In the genomic region with DNA sequence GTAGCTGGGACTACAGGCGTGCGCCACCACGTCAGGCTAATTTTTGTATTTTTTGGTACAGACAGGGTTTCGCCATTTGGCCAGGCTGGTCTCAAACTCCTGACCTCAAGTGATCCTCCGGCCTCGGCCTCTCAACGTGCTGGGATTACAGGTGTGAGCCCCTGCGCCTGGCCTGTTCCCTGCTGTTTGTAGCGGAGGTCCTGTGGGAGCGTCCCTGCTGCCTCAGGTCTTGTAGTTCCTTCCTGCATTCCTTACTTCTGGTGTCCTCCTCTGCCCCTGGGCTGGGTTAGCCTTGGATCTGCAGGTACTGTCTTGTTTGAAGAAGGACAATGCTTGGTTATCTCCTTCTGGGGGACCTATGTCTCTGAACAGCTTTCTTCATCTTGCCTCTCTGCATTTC, we compare ENCODE assay signal across 39 cellular contexts. TPM values are rescaled to one million over a fixed set of nuclear protein-coding genes. Genes with fewer than 3 reads are reported as not detected.
"Had no signal": no experiment of that assay in that cellular context is flagged by ENCODE, and none has a peak within 500 bp of the region (broad histone marks: within the 10 kb centered on the region; RNA-seq: fewer than 3 reads in every experiment).

No MANE protein-coding gene starts in this region.

- H3K9me3 Mint-ChIP-seq: activated B cell treated with CpG ODN at 0.5 μM for 24 hours; activated CD4-positive, alpha-beta memory T cell treated with anti-CD3 and anti-CD28 coated beads for 36 hours; activated CD4-positive, alpha-beta T cell treated with anti-CD3 and anti-CD28 coated beads, Interleukin-2, amount 10 ng/mL, durations not matched to agents 24 days and 14 days; activated CD8-positive, alpha-beta T cell treated with anti-CD3 and anti-CD28 coated beads for 36 hours; activated naive CD4-positive, alpha-beta T cell treated with anti-CD3 and anti-CD28 coated beads for 36 hours; activated naive CD4-positive, alpha-beta T cell treated with anti-CD3 and anti-CD28 coated beads, Interleukin-2, amount 50 U/mL, for 72 hours; activated naive CD8-positive, alpha-beta T cell treated with anti-CD3 and anti-CD28 coated beads for 36 hours; activated T-cell treated with anti-CD3 and anti-CD28 coated beads, Interleukin-2, amount 50 U/mL, for 4 hours; activated T-cell treated with anti-CD3 and anti-CD28 coated beads, Interleukin-2, amount 50 U/mL, for 72 hours; activated T-helper 1 cell treated with anti-CD3 and anti-CD28 coated beads, Interleukin-12 subunit alpha, Interleukin-12 subunit beta, Interleukin-2, Interleukin-4 antibody, amounts not matched to agents 30 ng/mL and 10 ng/mL and 1 ng/mL, durations not matched to agents 14 hours and 24 hours and 36 hours; activated T-helper 17 cell treated with anti-CD3 and anti-CD28 coated beads, Interleukin-2, amount 50 U/mL, for 72 hours; central memory CD8-positive, alpha-beta T cell; T-helper 1 cell treated with Interleukin-12 subunit alpha and Interleukin-12 subunit beta and Interleukin-4 antibody, amounts not matched to agents 30 μg/mL and 1 μg/mL, for 36 hours; T-helper 2 cell treated with Interferon-gamma antibody and Interleukin-4, amounts not matched to agents 5 μg/mL and 100 μg/mL, for 36 hours had no signal

- FAIRE-seq: bronchial epithelial cell, TTC549 had no signal

- DNase-seq: activated B cell treated with CpG ODN at 0.5 μM for 24 hours; activated CD4-positive, alpha-beta memory T cell treated with anti-CD3 and anti-CD28 coated beads for 36 hours; activated CD4-positive, alpha-beta T cell treated with anti-CD3 and anti-CD28 coated beads for 4 hours; activated CD4-positive, alpha-beta T cell treated with anti-CD3 and anti-CD28 coated beads, Interleukin-2, amount 10 ng/mL, durations not matched to agents 24 days and 14 days; activated CD4-positive, alpha-beta T cell treated with anti-CD3 and anti-CD28 coated beads, Interleukin-2, amount 50 U/mL, for 1 hour; activated CD4-positive, alpha-beta T cell treated with anti-CD3 and anti-CD28 coated beads, Interleukin-2, amount 50 U/mL, for 4 hours; activated CD4-positive, CD25-positive, alpha-beta regulatory T cell treated with anti-CD3 and anti-CD28 coated beads, Interleukin-2, amount 50 U/mL, for 72 hours; activated CD8-positive, alpha-beta memory T cell treated with anti-CD3 and anti-CD28 coated beads, Interleukin-2, amount 50 U/mL, for 4 hours; activated CD8-positive, alpha-beta T cell treated with anti-CD3 and anti-CD28 coated beads for 36 hours; activated effector memory CD4-positive, alpha-beta T cell treated with anti-CD3 and anti-CD28 coated beads, Interleukin-2, amount 50 U/mL, for 16 hours; activated gamma-delta T cell treated with Interleukin-2 at 50 U/mL for 16 hours; activated naive CD4-positive, alpha-beta T cell; activated naive CD4-positive, alpha-beta T cell treated with anti-CD3 and anti-CD28 coated beads for 36 hours; activated naive CD4-positive, alpha-beta T cell treated with anti-CD3 and anti-CD28 coated beads, Interleukin-2, amount 50 U/mL, for 16 hours; activated naive CD8-positive, alpha-beta T cell treated with anti-CD3 and anti-CD28 coated beads for 36 hours; activated T-cell treated with anti-CD3 and anti-CD28 coated beads for 4 hours; activated T-cell treated with anti-CD3 and anti-CD28 coated beads, Interleukin-2, amount 50 U/mL, for 1 hour; activated T-cell treated with anti-CD3 and anti-CD28 coated beads, Interleukin-2, amount 50 U/mL, for 4 hours; activated T-cell treated with anti-CD3 and anti-CD28 coated beads, Interleukin-2, amount 50 U/mL, for 72 hours; amygdala; anterior cingulate cortex; caudate nucleus; cerebellar nuclear complex; T-helper 1 cell; T-helper 2 cell; T-helper 9 cell had no signal

- H3K4me1 ChIP-seq: ascending aorta had no signal

- H3K4me3 ChIP-seq: ascending aorta, cardiac muscle cell had no signal

- H3K4me3 Mint-ChIP-seq: activated B cell treated with CpG ODN at 0.5 μM for 24 hours; activated CD4-positive, alpha-beta memory T cell treated with anti-CD3 and anti-CD28 coated beads for 36 hours; activated CD4-positive, alpha-beta T cell treated with anti-CD3 and anti-CD28 coated beads, Interleukin-2, amount 10 ng/mL, durations not matched to agents 24 days and 14 days; activated CD8-positive, alpha-beta T cell treated with anti-CD3 and anti-CD28 coated beads for 36 hours; activated naive CD4-positive, alpha-beta T cell treated with anti-CD3 and anti-CD28 coated beads for 36 hours; activated naive CD8-positive, alpha-beta T cell treated with anti-CD3 and anti-CD28 coated beads for 36 hours; activated T-cell treated with anti-CD3 and anti-CD28 coated beads, Interleukin-2, amount 50 U/mL, for 4 hours; activated T-cell treated with anti-CD3 and anti-CD28 coated beads, Interleukin-2, amount 50 U/mL, for 72 hours; activated T-helper 1 cell treated with anti-CD3 and anti-CD28 coated beads, Interleukin-12 subunit alpha, Interleukin-12 subunit beta, Interleukin-2, Interleukin-4 antibody, amounts not matched to agents 30 ng/mL and 10 ng/mL and 1 ng/mL, durations not matched to agents 14 hours and 24 hours and 36 hours; activated T-helper 17 cell treated with anti-CD3 and anti-CD28 coated beads, Interleukin-2, amount 50 U/mL, for 72 hours; brain; central memory CD8-positive, alpha-beta T cell; T-helper 1 cell treated with Interleukin-12 subunit alpha and Interleukin-12 subunit beta and Interleukin-4 antibody, amounts not matched to agents 30 μg/mL and 1 μg/mL, for 36 hours; T-helper 2 cell treated with Interferon-gamma antibody and Interleukin-4, amounts not matched to agents 5 μg/mL and 100 μg/mL, for 36 hours had no signal

- H3K36me3 Mint-ChIP-seq: activated CD4-positive, alpha-beta memory T cell treated with anti-CD3 and anti-CD28 coated beads for 36 hours; activated naive CD4-positive, alpha-beta T cell treated with anti-CD3 and anti-CD28 coated beads, Interleukin-2, amount 50 U/mL, for 72 hours; activated naive CD8-positive, alpha-beta T cell treated with anti-CD3 and anti-CD28 coated beads for 36 hours; brain had no signal

- H3K27ac Mint-ChIP-seq: activated B cell treated with CpG ODN at 0.5 μM for 24 hours; activated CD4-positive, alpha-beta memory T cell treated with anti-CD3 and anti-CD28 coated beads for 36 hours; activated CD4-positive, alpha-beta T cell treated with anti-CD3 and anti-CD28 coated beads, Interleukin-2, amount 10 ng/mL, durations not matched to agents 24 days and 14 days; activated CD8-positive, alpha-beta T cell treated with anti-CD3 and anti-CD28 coated beads for 36 hours; activated naive CD4-positive, alpha-beta T cell treated with anti-CD3 and anti-CD28 coated beads for 36 hours; activated naive CD4-positive, alpha-beta T cell treated with anti-CD3 and anti-CD28 coated beads, Interleukin-2, amount 50 U/mL, for 72 hours; activated naive CD8-positive, alpha-beta T cell treated with anti-CD3 and anti-CD28 coated beads for 36 hours; activated T-cell treated with anti-CD3 and anti-CD28 coated beads, Interleukin-2, amount 50 U/mL, for 72 hours; activated T-helper 1 cell treated with anti-CD3 and anti-CD28 coated beads, Interleukin-12 subunit alpha, Interleukin-12 subunit beta, Interleukin-2, Interleukin-4 antibody, amounts not matched to agents 30 ng/mL and 10 ng/mL and 1 ng/mL, durations not matched to agents 14 hours and 24 hours and 36 hours; activated T-helper 17 cell treated with anti-CD3 and anti-CD28 coated beads, Interleukin-2, amount 50 U/mL, for 72 hours; brain; T-helper 1 cell treated with Interleukin-12 subunit alpha and Interleukin-12 subunit beta and Interleukin-4 antibody, amounts not matched to agents 30 μg/mL and 1 μg/mL, for 36 hours; T-helper 2 cell treated with Interferon-gamma antibody and Interleukin-4, amounts not matched to agents 5 μg/mL and 100 μg/mL, for 36 hours had no signal

- H3K36me3 ChIP-seq: cardiac muscle cell had no signal

- H3K9me3 ChIP-seq: ascending aorta had no signal

- H3K4me1 Mint-ChIP-seq: activated B cell treated with CpG ODN at 0.5 μM for 24 hours; activated CD4-positive, alpha-beta T cell treated with anti-CD3 and anti-CD28 coated beads, Interleukin-2, amount 10 ng/mL, durations not matched to agents 24 days and 14 days; activated naive CD8-positive, alpha-beta T cell treated with anti-CD3 and anti-CD28 coated beads for 36 hours; activated T-helper 17 cell treated with anti-CD3 and anti-CD28 coated beads, Interleukin-2, amount 50 U/mL, for 72 hours; brain; central memory CD8-positive, alpha-beta T cell had no signal

- ATAC-seq: activated CD8-positive, alpha-beta T cell treated with anti-CD3 and anti-CD28 coated beads for 36 hours; activated naive CD4-positive, alpha-beta T cell treated with anti-CD3 and anti-CD28 coated beads, Interleukin-2, amount 50 U/mL, for 72 hours; activated T-cell treated with anti-CD3 and anti-CD28 coated beads, Interleukin-2, amount 50 U/mL, for 4 hours; activated T-cell treated with anti-CD3 and anti-CD28 coated beads, Interleukin-2, amount 50 U/mL, for 72 hours; activated T-helper 17 cell treated with anti-CD3 and anti-CD28 coated beads, Interleukin-2, amount 50 U/mL, for 72 hours had no signal

- H3K27me3 ChIP-seq: ascending aorta, cardiac muscle cell had no signal

- H3K27ac ChIP-seq: ascending aorta, cardiac muscle cell, VCaP had no signal

RNA-seq across cellular contexts. Expression of gene G6PC1, which starts 23.6 kb away (rescaled TPM):
- total RNA-seq: activated B cell treated with CpG ODN at 0.5 μM for 24 hours; activated CD4-positive, alpha-beta memory T cell treated with anti-CD3 and anti-CD28 coated beads for 36 hours; activated CD4-positive, alpha-beta T cell treated with anti-CD3 and anti-CD28 coated beads, Interleukin-2, amount 10 ng/mL, durations not matched to agents 24 days and 14 days; activated CD8-positive, alpha-beta memory T cell treated with anti-CD3 and anti-CD28 coated beads for 36 hours; activated CD8-positive, alpha-beta T cell treated with anti-CD3 and anti-CD28 coated beads for 36 hours; activated naive CD4-positive, alpha-beta T cell treated with anti-CD3 and anti-CD28 coated beads for 36 hours; activated naive CD4-positive, alpha-beta T cell treated with anti-CD3 and anti-CD28 coated beads, Interleukin-2, amount 50 U/mL, for 72 hours; activated naive CD8-positive, alpha-beta T cell treated with anti-CD3 and anti-CD28 coated beads for 36 hours; activated T-cell treated with anti-CD3 and anti-CD28 coated beads, Interleukin-2, amount 50 U/mL, for 72 hours; activated T-helper 1 cell treated with anti-CD3 and anti-CD28 coated beads, Interleukin-12 subunit alpha, Interleukin-12 subunit beta, Interleukin-2, Interleukin-4 antibody, amounts not matched to agents 30 ng/mL and 10 ng/mL and 1 ng/mL, durations not matched to agents 14 hours and 24 hours and 36 hours; activated T-helper 17 cell treated with anti-CD3 and anti-CD28 coated beads, Interleukin-2, amount 50 U/mL, for 72 hours; ascending aorta; bronchial epithelial cell; cardiac muscle cell had no signal
- polyA plus RNA-seq: cardiac muscle cell had no signal

RNA-seq across cellular contexts. Expression of gene AOC2, which starts 32.7 kb away (rescaled TPM):
- total RNA-seq: ascending aorta had no signal
